9 cellular contexts compared by ENCODE assay signal in genomic region chr20:62362991-62363919, GRCh38. TPM values are rescaled to one million over a fixed set of nuclear protein-coding genes. Genes with fewer than 3 reads are reported as not detected.
DNase-seq lines count a peak whose midpoint lies in the region; ATAC-seq and TF ChIP-seq lines count a peak whose summit lies in the region.
"Had no signal": no experiment of that assay in that cellular context is flagged by ENCODE, and none has a peak within 500 bp of the region (broad histone marks: within the 10 kb centered on the region; RNA-seq: fewer than 3 reads in every experiment).

No MANE protein-coding gene starts in this region.

- no peak for ATAC-seq in mucosa of descending colon
- ATAC-seq in HG03045 (IDR thresholded peaks at IDR 0.05; ENCODE audit: unreplicated experiment): no peak
- no peak for ATAC-seq in HG03571 (IDR thresholded peaks at IDR 0.05; ENCODE audit: unreplicated experiment)

- DNase-seq in NCI-H69 (lab: John Stamatoyannopoulos, UW) (peak; percentile 18), mucosa of descending colon (peak in 2 of 3 donors; percentile 23 to 54), putamen (ENCODE audit: low spot score) (no peak), SKM-1 (lab: John Stamatoyannopoulos, UW; ENCODE audit: unreplicated experiment) (no peak)
- DNase-seq: activated naive CD4-positive, alpha-beta T cell treated with Interleukin-2 at 50 U/mL for 16 hours had no signal

- WGBS in esophagus, 2 donors: 43 to 63% methylated on average over 20 of the region's 20 CpGs

- H3K27me3 ChIP-seq in BLaER1 (peaks cover 41% of the 10 kb centered on the region), esophagus (ENCODE audit: control insufficient read depth in 1 of 2, insufficient read depth in 2 of 2, low read length in 2 of 2) (no peaks in the 10 kb centered on the region)

- peaks cover 75% of the 10 kb centered on the region for H4K20me1 ChIP-seq in BLaER1

- peak overlapping the region; percentile 35; the same call in 1 of the 2 replicates for H3K9ac ChIP-seq in BLaER1

- H3K27ac ChIP-seq in BLaER1 (peak overlapping the region; percentile 15; the same call in 1 of the 2 replicates), esophagus (ENCODE audit: low read depth in 2 of 2, low read length in 1 of 2) (peak overlapping the region; percentile 55 to 91)

- H3K4me1 ChIP-seq in BLaER1 (peaks cover 85% of the 10 kb centered on the region), esophagus (ENCODE audit: control insufficient read depth in 2 of 2, insufficient read depth in 2 of 2, low read length in 1 of 2) (peaks cover 30 to 74% of the 10 kb centered on the region in 2 donors), mucosa of descending colon (ENCODE audit: low read depth) (peaks cover 19% of the 10 kb centered on the region)

- H3K4me2 ChIP-seq in BLaER1: peak overlapping the region; percentile 99

- TF ChIP-seq CTCF in mucosa of descending colon (IDR thresholded peaks at IDR 0.05): no peak

- H3K36me3 ChIP-seq in BLaER1 (peaks cover 13% of the 10 kb centered on the region; the same call in 1 of the 2 replicates), esophagus (ENCODE audit: control insufficient read depth in 2 of 2, insufficient read depth in 2 of 2, low read length in 1 of 2) (peaks cover 0 to 10% of the 10 kb centered on the region in 2 donors), mucosa of descending colon (ENCODE audit: low read depth) (no peaks in the 10 kb centered on the region)

- intact Hi-C loops in mucosa of descending colon (cut with DNase I, micrococcal nuclease): no loop called here

- H3K4me3 ChIP-seq in BLaER1 (no peak overlapping the region), esophagus (ENCODE audit: low read depth in 1 of 2, low read length in 2 of 2) (no peak overlapping the region), mucosa of descending colon (no peak overlapping the region)

- H3K9me3 ChIP-seq in BLaER1 (no peaks in the 10 kb centered on the region), esophagus (ENCODE audit: control insufficient read depth in 2 of 2, insufficient read depth in 1 of 2, low read depth in 1 of 2, low read length in 1 of 2) (no peaks in the 10 kb centered on the region), mucosa of descending colon (no peaks in the 10 kb centered on the region)

RNA-seq across cellular contexts. Expression of gene LAMA5, which starts 3.9 kb away (rescaled TPM):
- polyA plus RNA-seq in esophagus: 100 to 1,000 TPM in 1 of 2 donors, 10 to 100 TPM in 1; 79.9 to 329 TPM
- 100 to 1,000 TPM in 1 of 3 donors, 10 to 100 TPM in 2; 21.8 to 335 (median 40.7) TPM for total RNA-seq in mucosa of descending colon

RNA-seq across cellular contexts. Expression of gene RPS21, which starts 23.6 kb away (rescaled TPM):
- 1,000 to 10,000 TPM; 4,370 to 5,155 TPM for polyA plus RNA-seq in esophagus
- total RNA-seq in mucosa of descending colon: 1,000 to 10,000 TPM; 1,171 to 1,284 (median 1,191) TPM

RNA-seq across cellular contexts. Expression of gene CABLES2, which starts 43.8 kb away (rescaled TPM):
- 1 to 10 TPM; 1.6 to 2.4 TPM for polyA plus RNA-seq in esophagus
- total RNA-seq in mucosa of descending colon: 1 to 10 TPM; 5.4 to 9.3 (median 6.6) TPM

Comparison
In these comparisons a context has a peak if more than half of its experiments do, and no peak if none do; other contexts are left out.
1. DNase-seq: peak in NCI-H69 (single experiment) and mucosa of descending colon (2 of 3); none in putamen (single experiment) and SKM-1 (single experiment).